ENCODE assay signal across 13 cellular contexts in genomic region chr4:139188648-139189416, GRCh38. TPM values are rescaled to one million over a fixed set of nuclear protein-coding genes. Genes with fewer than 3 reads are reported as not detected.
DNase-seq lines count a peak whose midpoint lies in the region; ATAC-seq, FAIRE-seq and TF ChIP-seq lines count a peak whose summit lies in the region.
"Had no signal": no experiment of that assay in that cellular context is flagged by ENCODE, and none has a peak within 500 bp of the region (broad histone marks: within the 10 kb centered on the region; RNA-seq: fewer than 3 reads in every experiment).

No MANE protein-coding gene starts in this region.

- TF ChIP-seq RAD21 in K562 (CRISPR knock-in tag; conservative IDR thresholded peaks at IDR 0.05 in 1 of 2, IDR thresholded peaks at IDR 0.05 in 1 of 2), result no peak

- peaks cover 9 to 15% of the 10 kb centered on the region in 2 experiments; a peak in 2 of 5 replicates for H3K4me1 ChIP-seq in K562 (replicated peaks in 1 of 2; ENCODE audit: control insufficient read depth in 2 of 2, insufficient read depth in 2 of 2, low read length in 2 of 2)
- H3K4me1 ChIP-seq: breast epithelium had no signal

- CTCF ChIA-PET in K562 (lab: Yijun Ruan, JAX; ENCODE audit: low intra/inter-chr PET ratio), result no interaction called here

- TF ChIP-seq POLR2A in K562 (conservative IDR thresholded peaks at IDR 0.05), result peak; percentile 72

- no peaks in the 10 kb centered on the region for H3K9me1 ChIP-seq in K562 (ENCODE audit: control insufficient read depth, insufficient read depth, low read length)

- 4% methylated on average over 9 of the region's 9 CpGs for WGBS in K562 (ENCODE audit: insufficient coverage, low coverage, missing lambda C conversion rate)

- TF ChIP-seq CTCF in K562 (IDR thresholded peaks at IDR 0.05 in 2 of 3, conservative IDR thresholded peaks at IDR 0.05 in 1 of 3; ENCODE audit: insufficient read depth in 2 of 3, low read depth in 1 of 3, low read length in 3 of 3) (no peak), GM13977 (IDR thresholded peaks at IDR 0.05; ENCODE audit: extremely low read depth, insufficient read depth, missing control alignments) (no peak)

- peak overlapping the region; percentile 67 for H3K4me2 ChIP-seq in K562 (ENCODE audit: insufficient read depth, low read length)

- no peaks in the 10 kb centered on the region for H4K20me1 ChIP-seq in K562 (replicated peaks; ENCODE audit: control insufficient read depth, insufficient read depth, low read length)

- H3K9me3 ChIP-seq in K562 (replicated peaks; ENCODE audit: control insufficient read depth, insufficient read depth, low read depth, low read length), result no peaks in the 10 kb centered on the region; the same call in 1 of the 2 replicates
- H3K9me3 ChIP-seq: breast epithelium had no signal

- peak overlapping the region; percentile 62 to 82; a peak in 3 of 4 replicates for H3K9ac ChIP-seq in K562 (ENCODE audit: insufficient read depth in 1 of 2, low read depth in 2 of 2, low read length in 2 of 2)

- DNase-seq in CD1c-positive myeloid dendritic cell (ENCODE audit: extremely low spot score) (peak; percentile 91), MV-4-11 (lab: John Stamatoyannopoulos, UW) (peak; percentile 96), K562 (ENCODE audit: extremely low read depth in 1 of 4, low spot score in 3 of 4) (peak; percentile 31 to 85 (median 56)), medulla oblongata (ENCODE audit: extremely low spot score) (peak; percentile 83), HT-29 (ENCODE audit: low spot score) (no peak), GM13977 (ENCODE audit: low spot score) (no peak), NCI-H128 (lab: John Stamatoyannopoulos, UW; ENCODE audit: unreplicated experiment) (no peak), retina (no peak)
- DNase-seq: activated T-cell treated with anti-CD3 and anti-CD28 coated beads, Interleukin-2, amount 50 U/mL, for 48 hours; kidney; NCI-H1436 had no signal

- H3K27ac ChIP-seq in K562 (ENCODE audit: extremely low read depth, low read depth, low read length), result peak overlapping the region; percentile 71
- H3K27ac ChIP-seq: breast epithelium had no signal

- no peaks in the 10 kb centered on the region for H3K36me3 ChIP-seq in K562 (ENCODE audit: control insufficient read depth, insufficient read depth, low read length)
- H3K36me3 ChIP-seq: breast epithelium had no signal

- POLR2A ChIA-PET in K562 (lab: Yijun Ruan, JAX), result interaction anchor here (0.6 to 5.3 kb wide), 5 partner anchors 10 to 108 kb away, joined by 3 to 51 read pairs (median 3); partner anchors contain the start of gene ELF2

- intact Hi-C loops in K562 (cut with micrococcal nuclease), result loop anchor here (10.0 kb wide), 1 partner anchor 466 kb away; no protein-coding TSS in a partner anchor

- peak; percentile 92 for ATAC-seq in K562
- ATAC-seq: HCT116 had no signal

- BruUV-seq in K562 (replicated peaks; lab: Mats Ljungman, UMichigan), result no TSS peak

- H3K79me2 ChIP-seq in K562 (ENCODE audit: control insufficient read depth, insufficient read depth, low read length), result no peaks in the 10 kb centered on the region

- peak; percentile 41 for TF ChIP-seq EP300 in K562 (IDR thresholded peaks at IDR 0.05; ENCODE audit: low read length)

- peak; percentile 95 for FAIRE-seq in K562 (lab: Jason Lieb, UNC)
- FAIRE-seq: kidney had no signal

- peak overlapping the region; percentile 86 for H2AFZ ChIP-seq in K562 (ENCODE audit: low read depth, low read length)

- peak overlapping the region; percentile 10; the same call in 1 of the 2 replicates for H3K4me3 ChIP-seq in K562
- H3K4me3 ChIP-seq: breast epithelium had no signal

- H3K27me3 ChIP-seq in K562 (ENCODE audit: control insufficient read depth in 2 of 2, insufficient read depth in 2 of 2, low read length in 2 of 2), result no peaks in the 10 kb centered on the region
- H3K27me3 ChIP-seq: breast epithelium had no signal

- in situ Hi-C loops in K562 (cut with MboI) (no loop called here), GM13977 (cut with MboI; ENCODE audit: low pct_unique_long_range_greater_than_20kb, low sequenced_read_pairs, unreplicated experiment) (no loop called here)

TF ChIP-seq in K562, 482 proteins besides CTCF, POLR2A, EP300 and RAD21 (continues in another document):
- TF ChIP-seq ZNF316 (IDR thresholded peaks at IDR 0.05), result peak; percentile 97
- TF ChIP-seq GATA2 (CRISPR knock-in tag; IDR thresholded peaks at IDR 0.05), result no peak
- no peak for TF ChIP-seq ZBTB43 (CRISPR knock-in tag; IDR thresholded peaks at IDR 0.05)
- TF ChIP-seq SOX6 (IDR thresholded peaks at IDR 0.05), result 0 out of 2 replicates have a peak, but pooled peaks have one; percentile 9
- no peak for TF ChIP-seq FOXK1 (CRISPR knock-in tag; IDR thresholded peaks at IDR 0.05; ENCODE audit: borderline replicate concordance)
- peak; percentile 64; the same call in 1 of the 2 replicates for TF ChIP-seq PHF21A (IDR thresholded peaks at IDR 0.05; ENCODE audit: borderline replicate concordance, low read depth)
- no peak for TF ChIP-seq ZNF224 (CRISPR knock-in tag; IDR thresholded peaks at IDR 0.05)
- TF ChIP-seq NBN (IDR thresholded peaks at IDR 0.05; ENCODE audit: low read depth), result 0 out of 2 replicates have a peak, but pooled peaks have one; percentile 53
- no peak for TF ChIP-seq ZNF518B (CRISPR knock-in tag; IDR thresholded peaks at IDR 0.05)
- peak; percentile 76 for TF ChIP-seq SMARCA4 (IDR thresholded peaks at IDR 0.05)
- peak; percentile 43; the same call in 1 of the 2 replicates for TF ChIP-seq MECOM (CRISPR knock-in tag; IDR thresholded peaks at IDR 0.05)
- peak; percentile 44; the same call in 1 of the 2 replicates for TF ChIP-seq ATF7 (IDR thresholded peaks at IDR 0.05)
- no peak for TF ChIP-seq ZNF232 (CRISPR knock-in tag; IDR thresholded peaks at IDR 0.05)

RNA-seq across cellular contexts. Expression of gene ELF2, which starts 11.8 kb away (rescaled TPM):
- 57.5 and 146 TPM in 2 replicates for total RNA-seq in K562 (2011; cell fraction: chromatin; rRNA removed; ENCODE audit: low replicate concordance)
- total RNA-seq in K562 (2011; cell fraction: nucleolus; rRNA removed), result 30.2 and 35.3 TPM in 2 replicates
- total RNA-seq in K562 (2011; cell fraction: nucleoplasm; rRNA removed), result 66.7 and 117 TPM in 2 replicates
- total RNA-seq in K562 (2014; rRNA removed), result 29.7 TPM in 2 replicates
- 58.7 and 71.2 TPM in 2 replicates for total RNA-seq in K562 (2014; rRNA removed; fragmentation: Illumina TruSeq; extraction: Trizol)
- total RNA-seq in K562 (2015; rRNA removed; fragmentation: Illumina TruSeq; extraction: Trizol), result 47.5 and 51.3 TPM in 2 replicates
- total RNA-seq in K562 (2021), result 43.4 and 43.5 TPM in 2 replicates
- polyA plus RNA-seq in K562 (2011; rRNA removed), result 48.7 and 54.3 TPM in 2 replicates
- 22.0 and 25.1 TPM in 2 replicates for polyA plus RNA-seq in K562 (2011; cell fraction: cytosol; rRNA removed)
- 34.1 and 37.9 TPM in 2 replicates for polyA plus RNA-seq in K562 (2011; cell fraction: nucleus; rRNA removed)
- polyA plus RNA-seq in K562 (2012), result 25.8 and 27.5 TPM in 2 replicates
- polyA plus RNA-seq in K562 (2014; fragmentation: Illumina TruSeq; extraction: Trizol), result 37.9 and 41.6 TPM in 2 replicates
- 10 to 100 TPM in 1 of 2 experiments, 1 to 10 TPM in 1; 9.4 to 18.0 TPM for polyA plus RNA-seq in K562 (2014; fragmentation: Nextera tagmentation; extraction: Ambion mirVana)
- 29.1 and 30.3 TPM in 2 replicates for polyA plus RNA-seq in K562 (2014; rRNA removed)
- polyA minus RNA-seq in K562 (2011; rRNA and poly(A)+ RNA removed), result 80.9 and 88.5 TPM in 2 replicates
- polyA minus RNA-seq in K562 (2011; cell fraction: cytosol; rRNA and poly(A)+ RNA removed), result 32.9 and 33.7 TPM in 2 replicates
- 28.0 and 46.7 TPM in 2 replicates for polyA minus RNA-seq in K562 (2011; cell fraction: nucleus; rRNA and poly(A)+ RNA removed)
- 18.6 and 20.6 TPM in 2 replicates for total RNA-seq in HT-29 (2014; rRNA removed; shearing (Covaris generic))

Comparison
In these comparisons a context has a peak if more than half of its experiments do, and no peak if none do; other contexts are left out.
1. DNase-seq: peak in CD1c-positive myeloid dendritic cell (single experiment), MV-4-11 (single experiment), K562 (4 of 4) and medulla oblongata (single experiment); none in HT-29 (single experiment), GM13977 (single experiment), NCI-H128 (single experiment) and retina (single experiment).